ENCODE assay signal across 8 cellular contexts in the genomic region with DNA sequence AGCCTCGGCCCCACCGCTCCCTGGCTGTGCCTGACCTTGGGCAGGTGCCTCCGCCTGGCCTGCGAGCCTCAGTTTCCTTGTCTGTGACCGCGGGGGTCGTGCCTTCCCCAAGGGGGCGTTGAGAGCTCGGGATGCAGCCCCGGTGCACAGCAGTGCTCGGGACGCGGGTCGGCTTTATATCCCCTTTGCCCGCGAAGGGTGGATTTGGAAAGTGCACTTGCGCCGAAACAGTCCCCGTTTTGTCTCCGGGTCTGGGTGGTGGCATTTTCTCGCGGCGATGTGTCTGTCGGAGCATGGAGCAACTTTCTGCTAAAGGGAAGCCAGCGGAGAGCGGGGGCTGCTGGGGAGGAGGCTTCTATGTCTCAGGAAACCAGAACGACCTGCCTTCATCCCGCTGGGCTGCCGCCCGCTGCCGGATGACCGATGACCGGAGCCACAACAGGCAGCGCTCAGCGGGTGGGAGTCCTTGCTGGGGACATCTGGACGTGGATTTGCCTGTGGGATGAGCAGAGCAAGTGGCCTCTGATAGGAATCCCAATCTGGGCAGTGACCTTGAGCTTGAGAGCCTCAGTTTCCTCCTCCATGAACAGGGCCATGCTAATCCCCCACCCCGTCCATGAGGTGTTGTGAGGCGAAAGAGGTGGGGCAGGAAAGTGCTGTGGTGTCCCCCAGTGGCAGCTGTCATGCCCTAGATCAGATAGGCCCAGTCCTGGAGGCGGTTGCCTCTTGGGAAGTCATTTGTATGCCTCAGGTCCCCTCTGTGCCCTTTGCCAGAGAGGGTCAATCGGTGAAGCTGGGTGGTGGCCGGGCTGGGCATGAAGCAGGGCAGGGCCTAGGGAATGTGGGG. TPM values are rescaled to one million over a fixed set of nuclear protein-coding genes. Genes with fewer than 3 reads are reported as not detected.
DNase-seq lines count a peak whose midpoint lies in the region; ATAC-seq and TF ChIP-seq lines count a peak whose summit lies in the region.

No MANE protein-coding gene starts in this region.

- no peaks in the 10 kb centered on the region for H3K36me3 ChIP-seq in muscle layer of duodenum (ENCODE audit: control insufficient read depth in 1 of 2, insufficient read depth in 2 of 2, low read length in 2 of 2)
- H3K36me3 ChIP-seq in upper lobe of right lung: no peaks in the 10 kb centered on the region

- H3K27me3 Mint-ChIP-seq in chondrocyte (ENCODE audit: low read depth): peaks cover 22% of the 10 kb centered on the region

- no peak overlapping the region for H3K27ac ChIP-seq in muscle layer of duodenum (ENCODE audit: low read length)
- H3K27ac ChIP-seq in upper lobe of right lung: peak overlapping the region; percentile 36

- H3K9me3 ChIP-seq in muscle layer of duodenum (ENCODE audit: control insufficient read depth in 1 of 2, low read length in 2 of 2): no peaks in the 10 kb centered on the region
- no peaks in the 10 kb centered on the region for H3K9me3 ChIP-seq in upper lobe of right lung

- H3K4me3 ChIP-seq in muscle layer of duodenum (ENCODE audit: low read depth in 1 of 2, low read length in 2 of 2): peak overlapping the region; percentile 61
- H3K4me3 ChIP-seq in upper lobe of right lung: peak overlapping the region; percentile 50

- peak overlapping the region; percentile 71 for H3K4me3 Mint-ChIP-seq in chondrocyte (ENCODE audit: unreplicated experiment)

- peak; percentile 37 for DNase-seq in activated naive CD4-positive, alpha-beta T cell treated with Interleukin-2 at 50 U/mL for 16 hours
- no peak for DNase-seq in activated naive CD4-positive, alpha-beta T cell (lab: John Stamatoyannopoulos, UW)
- DNase-seq in chondrocyte (ENCODE audit: low spot score) (no peak), upper lobe of right lung (no peak), NCI-H1092 treated with DMSO at 0.1 percent for 48 hours (lab: John Stamatoyannopoulos, UW) (no peak)

- peaks cover 16% of the 10 kb centered on the region for H3K4me1 Mint-ChIP-seq in chondrocyte (ENCODE audit: low read depth)

- H3K9me3 Mint-ChIP-seq in chondrocyte (ENCODE audit: low read depth): no peaks in the 10 kb centered on the region

- H3K4me1 ChIP-seq in muscle layer of duodenum (ENCODE audit: control insufficient read depth in 1 of 2, insufficient read depth in 2 of 2, low read length in 2 of 2): peaks cover 3 to 14% of the 10 kb centered on the region in 2 donors
- peaks cover 8% of the 10 kb centered on the region for H3K4me1 ChIP-seq in upper lobe of right lung

- ATAC-seq in upper lobe of right lung: peak; percentile 19
- no peak for ATAC-seq in esophagus mucosa
- no peak for ATAC-seq in GM21447 (IDR thresholded peaks at IDR 0.05; ENCODE audit: unreplicated experiment)

- H3K27me3 ChIP-seq in muscle layer of duodenum (ENCODE audit: low read depth, low read length): peaks cover 16% of the 10 kb centered on the region
- peaks cover 67% of the 10 kb centered on the region for H3K27me3 ChIP-seq in upper lobe of right lung

- no peak overlapping the region for H3K27ac Mint-ChIP-seq in chondrocyte (ENCODE audit: unreplicated experiment)

- H3K36me3 Mint-ChIP-seq in chondrocyte (ENCODE audit: low read depth): no peaks in the 10 kb centered on the region

- intact Hi-C loops in upper lobe of right lung (cut with DNase I): no loop called here

- TF ChIP-seq CTCF in chondrocyte (IDR thresholded peaks at IDR 0.05) (no peak), upper lobe of right lung (IDR thresholded peaks at IDR 0.05) (no peak)

RNA-seq across cellular contexts. Expression of a gene that starts 0.7 kb away (rescaled TPM):
- total RNA-seq in chondrocyte (0.27 to 0.38 TPM (median 0.30 TPM) in 3 replicates), upper lobe of right lung (8.2 TPM), esophagus mucosa (0.76 TPM)
